In the genomic region with DNA sequence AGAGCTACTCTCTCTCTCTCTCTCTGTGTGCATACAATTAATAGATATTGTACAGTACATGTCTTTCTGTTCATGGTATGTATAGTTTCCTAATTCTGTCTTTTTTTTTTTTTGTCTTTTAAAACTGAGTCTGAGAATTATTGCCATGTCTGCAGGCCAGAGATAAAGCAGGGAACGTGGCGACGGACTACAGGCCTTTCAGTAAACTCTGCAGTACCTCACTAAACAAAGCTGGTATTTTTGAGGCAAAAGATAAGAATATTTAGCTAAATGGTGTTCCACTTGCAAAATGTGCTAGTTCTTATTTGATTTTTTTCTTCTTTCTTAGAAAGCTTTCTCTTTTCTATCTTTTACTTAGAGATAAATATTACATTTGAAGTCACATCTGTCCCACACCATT, we compare ENCODE assay signal across 1 cellular context.
TF ChIP-seq lines count a peak whose summit lies in the region.

No MANE protein-coding gene starts in this region.

TF ChIP-seq in HepG2, 621 proteins besides CTCF, POLR2A, EP300 and RAD21:
- TF ChIP-seq ZNF383 (CRISPR knock-in tag; IDR thresholded peaks at IDR 0.05; ENCODE audit: borderline replicate concordance), result no peak
- TF ChIP-seq, protein P1, sequence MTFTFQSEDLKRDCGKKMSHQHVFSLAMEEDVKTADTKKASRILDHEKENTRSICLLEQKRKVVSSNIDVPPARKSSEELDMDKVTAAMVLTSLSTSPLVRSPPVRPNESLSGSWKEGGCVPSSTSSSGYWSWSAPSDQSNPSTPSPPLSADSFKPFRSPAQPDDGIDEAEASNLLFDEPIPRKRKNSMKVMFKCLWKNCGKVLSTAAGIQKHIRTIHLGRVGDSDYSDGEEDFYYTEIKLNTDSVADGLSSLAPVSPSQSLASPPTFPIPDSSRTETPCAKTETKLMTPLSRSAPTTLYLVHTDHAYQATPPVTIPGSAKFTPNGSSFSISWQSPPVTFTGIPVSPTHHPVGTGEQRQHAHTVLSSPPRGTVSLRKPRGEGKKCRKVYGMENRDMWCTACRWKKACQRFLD (CRISPR knock-in tag; IDR thresholded peaks at IDR 0.05; ENCODE audit: borderline replicate concordance), result no peak
- no peak for TF ChIP-seq SNAPC2 (CRISPR knock-in tag; IDR thresholded peaks at IDR 0.05)
- TF ChIP-seq TEAD3 (CRISPR knock-in tag; optimal IDR thresholded peaks at IDR 0.05; ENCODE audit: borderline replicate concordance), result no peak
- TF ChIP-seq, protein P2, sequence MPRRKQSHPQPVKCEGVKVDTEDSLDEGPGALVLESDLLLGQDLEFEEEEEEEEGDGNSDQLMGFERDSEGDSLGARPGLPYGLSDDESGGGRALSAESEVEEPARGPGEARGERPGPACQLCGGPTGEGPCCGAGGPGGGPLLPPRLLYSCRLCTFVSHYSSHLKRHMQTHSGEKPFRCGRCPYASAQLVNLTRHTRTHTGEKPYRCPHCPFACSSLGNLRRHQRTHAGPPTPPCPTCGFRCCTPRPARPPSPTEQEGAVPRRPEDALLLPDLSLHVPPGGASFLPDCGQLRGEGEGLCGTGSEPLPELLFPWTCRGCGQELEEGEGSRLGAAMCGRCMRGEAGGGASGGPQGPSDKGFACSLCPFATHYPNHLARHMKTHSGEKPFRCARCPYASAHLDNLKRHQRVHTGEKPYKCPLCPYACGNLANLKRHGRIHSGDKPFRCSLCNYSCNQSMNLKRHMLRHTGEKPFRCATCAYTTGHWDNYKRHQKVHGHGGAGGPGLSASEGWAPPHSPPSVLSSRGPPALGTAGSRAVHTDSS (CRISPR knock-in tag; conservative IDR thresholded peaks at IDR 0.05), result no peak
- TF ChIP-seq, protein P3, sequence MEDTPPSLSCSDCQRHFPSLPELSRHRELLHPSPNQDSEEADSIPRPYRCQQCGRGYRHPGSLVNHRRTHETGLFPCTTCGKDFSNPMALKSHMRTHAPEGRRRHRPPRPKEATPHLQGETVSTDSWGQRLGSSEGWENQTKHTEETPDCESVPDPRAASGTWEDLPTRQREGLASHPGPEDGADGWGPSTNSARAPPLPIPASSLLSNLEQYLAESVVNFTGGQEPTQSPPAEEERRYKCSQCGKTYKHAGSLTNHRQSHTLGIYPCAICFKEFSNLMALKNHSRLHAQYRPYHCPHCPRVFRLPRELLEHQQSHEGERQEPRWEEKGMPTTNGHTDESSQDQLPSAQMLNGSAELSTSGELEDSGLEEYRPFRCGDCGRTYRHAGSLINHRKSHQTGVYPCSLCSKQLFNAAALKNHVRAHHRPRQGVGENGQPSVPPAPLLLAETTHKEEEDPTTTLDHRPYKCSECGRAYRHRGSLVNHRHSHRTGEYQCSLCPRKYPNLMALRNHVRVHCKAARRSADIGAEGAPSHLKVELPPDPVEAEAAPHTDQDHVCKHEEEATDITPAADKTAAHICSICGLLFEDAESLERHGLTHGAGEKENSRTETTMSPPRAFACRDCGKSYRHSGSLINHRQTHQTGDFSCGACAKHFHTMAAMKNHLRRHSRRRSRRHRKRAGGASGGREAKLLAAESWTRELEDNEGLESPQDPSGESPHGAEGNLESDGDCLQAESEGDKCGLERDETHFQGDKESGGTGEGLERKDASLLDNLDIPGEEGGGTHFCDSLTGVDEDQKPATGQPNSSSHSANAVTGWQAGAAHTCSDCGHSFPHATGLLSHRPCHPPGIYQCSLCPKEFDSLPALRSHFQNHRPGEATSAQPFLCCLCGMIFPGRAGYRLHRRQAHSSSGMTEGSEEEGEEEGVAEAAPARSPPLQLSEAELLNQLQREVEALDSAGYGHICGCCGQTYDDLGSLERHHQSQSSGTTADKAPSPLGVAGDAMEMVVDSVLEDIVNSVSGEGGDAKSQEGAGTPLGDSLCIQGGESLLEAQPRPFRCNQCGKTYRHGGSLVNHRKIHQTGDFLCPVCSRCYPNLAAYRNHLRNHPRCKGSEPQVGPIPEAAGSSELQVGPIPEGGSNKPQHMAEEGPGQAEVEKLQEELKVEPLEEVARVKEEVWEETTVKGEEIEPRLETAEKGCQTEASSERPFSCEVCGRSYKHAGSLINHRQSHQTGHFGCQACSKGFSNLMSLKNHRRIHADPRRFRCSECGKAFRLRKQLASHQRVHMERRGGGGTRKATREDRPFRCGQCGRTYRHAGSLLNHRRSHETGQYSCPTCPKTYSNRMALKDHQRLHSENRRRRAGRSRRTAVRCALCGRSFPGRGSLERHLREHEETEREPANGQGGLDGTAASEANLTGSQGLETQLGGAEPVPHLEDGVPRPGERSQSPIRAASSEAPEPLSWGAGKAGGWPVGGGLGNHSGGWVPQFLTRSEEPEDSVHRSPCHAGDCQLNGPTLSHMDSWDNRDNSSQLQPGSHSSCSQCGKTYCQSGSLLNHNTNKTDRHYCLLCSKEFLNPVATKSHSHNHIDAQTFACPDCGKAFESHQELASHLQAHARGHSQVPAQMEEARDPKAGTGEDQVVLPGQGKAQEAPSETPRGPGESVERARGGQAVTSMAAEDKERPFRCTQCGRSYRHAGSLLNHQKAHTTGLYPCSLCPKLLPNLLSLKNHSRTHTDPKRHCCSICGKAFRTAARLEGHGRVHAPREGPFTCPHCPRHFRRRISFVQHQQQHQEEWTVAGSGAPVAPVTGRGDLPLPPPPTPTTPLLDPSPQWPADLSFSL (CRISPR knock-in tag; IDR thresholded peaks at IDR 0.05), result no peak
- TF ChIP-seq, protein P4, sequence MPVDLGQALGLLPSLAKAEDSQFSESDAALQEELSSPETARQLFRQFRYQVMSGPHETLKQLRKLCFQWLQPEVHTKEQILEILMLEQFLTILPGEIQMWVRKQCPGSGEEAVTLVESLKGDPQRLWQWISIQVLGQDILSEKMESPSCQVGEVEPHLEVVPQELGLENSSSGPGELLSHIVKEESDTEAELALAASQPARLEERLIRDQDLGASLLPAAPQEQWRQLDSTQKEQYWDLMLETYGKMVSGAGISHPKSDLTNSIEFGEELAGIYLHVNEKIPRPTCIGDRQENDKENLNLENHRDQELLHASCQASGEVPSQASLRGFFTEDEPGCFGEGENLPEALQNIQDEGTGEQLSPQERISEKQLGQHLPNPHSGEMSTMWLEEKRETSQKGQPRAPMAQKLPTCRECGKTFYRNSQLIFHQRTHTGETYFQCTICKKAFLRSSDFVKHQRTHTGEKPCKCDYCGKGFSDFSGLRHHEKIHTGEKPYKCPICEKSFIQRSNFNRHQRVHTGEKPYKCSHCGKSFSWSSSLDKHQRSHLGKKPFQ (CRISPR knock-in tag; IDR thresholded peaks at IDR 0.05; ENCODE audit: insufficient replicate concordance), result no peak
